Comparison of ENCODE assay signal across 22 cellular contexts in genomic region chr3:157460253-157460652, GRCh38. TPM values are rescaled to one million over a fixed set of nuclear protein-coding genes. Genes with fewer than 3 reads are reported as not detected.
DNase-seq lines count a peak whose midpoint lies in the region; TF ChIP-seq lines count a peak whose summit lies in the region.
"Had no signal": no experiment of that assay in that cellular context is flagged by ENCODE, and none has a peak within 500 bp of the region (broad histone marks: within the 10 kb centered on the region; RNA-seq: fewer than 3 reads in every experiment).

No MANE protein-coding gene starts in this region.

- H4K20me1 ChIP-seq in mammary epithelial cell (ENCODE audit: insufficient read depth, low read length): no peaks in the 10 kb centered on the region

- no peak overlapping the region for H3K27ac Mint-ChIP-seq in mesothelial cell of epicardium
- H3K27ac Mint-ChIP-seq: activated CD8-positive, alpha-beta memory T cell treated with anti-CD3 and anti-CD28 coated beads, Interleukin-2, amount 10 ng/mL, durations not matched to agents 7 days and 5 days; CD8-positive, alpha-beta memory T cell had no signal

- H3K4me2 ChIP-seq in mammary epithelial cell (ENCODE audit: insufficient read depth, low read depth, low read length): no peak overlapping the region

- no peaks in the 10 kb centered on the region for H3K79me2 ChIP-seq in mammary epithelial cell (ENCODE audit: insufficient read depth, low read length)

- no peak overlapping the region for H3K9ac ChIP-seq in mammary epithelial cell (ENCODE audit: insufficient read depth, low read length)

- DNase-seq in ACHN: peak; percentile 8
- DNase-seq in HT1080 (ENCODE audit: low read depth): peak; percentile 50
- peak; percentile 9 for DNase-seq in mammary epithelial cell
- peak; percentile 16 for DNase-seq in kidney glomerular epithelial cell (lab: John Stamatoyannopoulos, UW)
- DNase-seq in mesothelial cell of epicardium (ENCODE audit: low spot score in 2 of 2, unreplicated experiment in 2 of 2): no peak
- no peak for DNase-seq in NCI-H345 (lab: John Stamatoyannopoulos, UW)
- no peak for DNase-seq in left ventricle myocardium inferior
- DNase-seq in NK-92 (lab: John Stamatoyannopoulos, UW; ENCODE audit: unreplicated experiment): no peak
- DNase-seq: activated CD8-positive, alpha-beta memory T cell treated with anti-CD3 and anti-CD28 coated beads, Interleukin-2, amount 10 ng/mL, durations not matched to agents 7 days and 5 days; activated effector memory CD4-positive, alpha-beta T cell treated with Interleukin-2 at 50 U/mL for 16 hours; amygdala; CD8-positive, alpha-beta memory T cell; heart right ventricle; islet precursor cell; mesendoderm; NCI-H187; Right ventricle myocardium superior; stimulated activated naive CD4-positive, alpha-beta T cell treated with Interleukin-2 at 50 U/mL for 16 hours; transverse colon had no signal

- H3K4me1 Mint-ChIP-seq in mesothelial cell of epicardium: peaks cover 11% of the 10 kb centered on the region
- H3K4me1 Mint-ChIP-seq: activated CD8-positive, alpha-beta memory T cell treated with anti-CD3 and anti-CD28 coated beads, Interleukin-2, amount 10 ng/mL, durations not matched to agents 7 days and 5 days; CD8-positive, alpha-beta memory T cell had no signal

- H3K27me3 ChIP-seq in mammary epithelial cell (ENCODE audit: insufficient read depth, low read length) (no peaks in the 10 kb centered on the region), left ventricle myocardium inferior (ENCODE audit: low read depth) (peaks cover 18% of the 10 kb centered on the region)
- H3K27me3 ChIP-seq: transverse colon had no signal

- H2AFZ ChIP-seq in mammary epithelial cell (ENCODE audit: low read depth, low read length): no peak overlapping the region

- WGBS in mammary epithelial cell (ENCODE audit: low coverage, missing lambda C conversion rate): 53% methylated on average over 2 of the region's 2 CpGs

- H3K36me3 Mint-ChIP-seq in mesothelial cell of epicardium: no peaks in the 10 kb centered on the region
- H3K36me3 Mint-ChIP-seq: activated CD8-positive, alpha-beta memory T cell treated with anti-CD3 and anti-CD28 coated beads, Interleukin-2, amount 10 ng/mL, durations not matched to agents 7 days and 5 days; CD8-positive, alpha-beta memory T cell had no signal

- no peak overlapping the region for H3K4me3 Mint-ChIP-seq in mesothelial cell of epicardium
- H3K4me3 Mint-ChIP-seq: activated CD8-positive, alpha-beta memory T cell treated with anti-CD3 and anti-CD28 coated beads, Interleukin-2, amount 10 ng/mL, durations not matched to agents 7 days and 5 days; CD8-positive, alpha-beta memory T cell; neural crest cell had no signal

- TF ChIP-seq CTCF in mammary epithelial cell (conservative IDR thresholded peaks at IDR 0.05 in 1 of 2, IDR thresholded peaks at IDR 0.05 in 1 of 2; ENCODE audit: extremely low read depth in 1 of 2, insufficient read depth in 1 of 2, low read depth in 1 of 2, low read length in 2 of 2) (no peak), mesothelial cell of epicardium (IDR thresholded peaks at IDR 0.05; ENCODE audit: unreplicated experiment) (no peak), left ventricle myocardium inferior (IDR thresholded peaks at IDR 0.05; ENCODE audit: borderline replicate concordance) (no peak)

- no peaks in the 10 kb centered on the region for H3K9me3 Mint-ChIP-seq in mesothelial cell of epicardium

- intact Hi-C loops in mammary epithelial cell (cut with micrococcal nuclease): no loop called here
- intact Hi-C loops in left ventricle myocardium inferior (cut with micrococcal nuclease): no loop called here

- peaks cover 2% of the 10 kb centered on the region for H3K27me3 Mint-ChIP-seq in mesothelial cell of epicardium (ENCODE audit: low read depth)

- BruUV-seq in mammary epithelial cell (replicated peaks; lab: Mats Ljungman, UMichigan): no TSS peak

- H3K36me3 ChIP-seq in mammary epithelial cell (ENCODE audit: insufficient read depth, low read length): no peaks in the 10 kb centered on the region
- H3K36me3 ChIP-seq in left ventricle myocardium inferior: no peaks in the 10 kb centered on the region
- H3K36me3 ChIP-seq: heart right ventricle, transverse colon had no signal

- dilution Hi-C loops in mammary epithelial cell (cut with HindIII; ENCODE audit: low sequenced_read_pairs): no loop called here

- in situ Hi-C loops in ACHN (cut with HindIII; ENCODE audit: low pct_ligation_motif_present, low pct_unique_long_range_greater_than_20kb, low sequenced_read_pairs) (no loop called here), mammary epithelial cell (cut with MboI; ENCODE audit: low sequenced_read_pairs in 2 of 2) (no loop called here)

- CTCF ChIA-PET in mammary epithelial cell (lab: Charles Lee; ENCODE audit: low non-redundant PET): no interaction called here

- no peak overlapping the region for H3K27ac ChIP-seq in mammary epithelial cell (ENCODE audit: insufficient read depth, low read depth, low read length)
- no peak overlapping the region for H3K27ac ChIP-seq in left ventricle myocardium inferior (replicated peaks)
- H3K27ac ChIP-seq: heart right ventricle, transverse colon had no signal

- no peaks in the 10 kb centered on the region for H3K9me3 ChIP-seq in mammary epithelial cell (replicated peaks; ENCODE audit: insufficient read depth, low read length)
- H3K9me3 ChIP-seq in left ventricle myocardium inferior (replicated peaks): no peaks in the 10 kb centered on the region
- H3K9me3 ChIP-seq: heart right ventricle, transverse colon had no signal

- H3K4me3 ChIP-seq in mammary epithelial cell (replicated peaks in 1 of 3; ENCODE audit: insufficient read depth in 1 of 3, low read depth in 2 of 3, low read length in 3 of 3): no peak overlapping the region
- H3K4me3 ChIP-seq in left ventricle myocardium inferior: no peak overlapping the region
- H3K4me3 ChIP-seq: heart right ventricle, transverse colon had no signal

- no peaks in the 10 kb centered on the region for H3K4me1 ChIP-seq in mammary epithelial cell (ENCODE audit: insufficient read depth, low read length)
- H3K4me1 ChIP-seq in left ventricle myocardium inferior: no peaks in the 10 kb centered on the region
- H3K4me1 ChIP-seq: heart right ventricle, transverse colon had no signal

RNA-seq across cellular contexts. Expression of gene PTX3, which starts 23.6 kb away (rescaled TPM):
- 56.4 and 60.3 TPM in 2 replicates for total RNA-seq in HT1080 (2014; rRNA removed; shearing (Covaris generic))
- 70.0 and 75.6 TPM in 2 replicates for polyA plus RNA-seq in HT1080 (2015; cell fraction: cytosol; rRNA removed)
- 132 and 156 TPM in 2 replicates for polyA plus RNA-seq in HT1080 (2015; cell fraction: nucleus; rRNA removed)
- 1 to 10 TPM in 1 of 2 donors, under 1 TPM in 1; 0.83 to 1.7 TPM for total RNA-seq in mammary epithelial cell
- polyA plus RNA-seq in mammary epithelial cell: 0.14 TPM
- not detected for polyA minus RNA-seq in mammary epithelial cell
- total RNA-seq in mesothelial cell of epicardium: 35.6 to 44.1 TPM (median 39.9 TPM) in 3 replicates
- total RNA-seq in left ventricle myocardium inferior: 0.52 TPM
- total RNA-seq: activated CD8-positive, alpha-beta memory T cell treated with anti-CD3 and anti-CD28 coated beads, Interleukin-2, amount 10 ng/mL, durations not matched to agents 7 days and 5 days; CD8-positive, alpha-beta memory T cell; HepG2; T-helper 2 cell treated with Interferon-gamma antibody and Interleukin-4, amounts not matched to agents 100 ng/mL and 5 ng/mL, for 36 hours had no signal
- polyA plus RNA-seq: HepG2 had no signal

RNA-seq across cellular contexts. Expression of gene VEPH1, which starts 43.0 kb away (rescaled TPM):
- total RNA-seq in HT1080 (2014; rRNA removed; shearing (Covaris generic)): 85.5 and 91.1 TPM in 2 replicates
- polyA plus RNA-seq in HT1080 (2015; cell fraction: cytosol; rRNA removed): 57.3 and 72.2 TPM in 2 replicates
- 89.2 and 94.4 TPM in 2 replicates for polyA plus RNA-seq in HT1080 (2015; cell fraction: nucleus; rRNA removed)
- total RNA-seq in mammary epithelial cell (under 1 TPM in 1 of 2 donors, not detected in 1; 0.83 TPM), mesothelial cell of epicardium (7.2 to 10.2 TPM (median 7.9 TPM) in 3 replicates), left ventricle myocardium inferior (0.16 TPM)
- polyA plus RNA-seq in mammary epithelial cell: 0.39 TPM
- not detected for polyA minus RNA-seq in mammary epithelial cell
- total RNA-seq: activated CD8-positive, alpha-beta memory T cell treated with anti-CD3 and anti-CD28 coated beads, Interleukin-2, amount 10 ng/mL, durations not matched to agents 7 days and 5 days; CD8-positive, alpha-beta memory T cell; HepG2; Right ventricle myocardium superior; T-helper 2 cell treated with Interferon-gamma antibody and Interleukin-4, amounts not matched to agents 100 ng/mL and 5 ng/mL, for 36 hours had no signal
- polyA plus RNA-seq: CD8-positive, alpha-beta memory T cell; HepG2 had no signal

Comparison
In these comparisons a context has a peak if more than half of its experiments do, and no peak if none do; other contexts are left out.
1. DNase-seq: peak in ACHN (single experiment), HT1080 (single experiment), mammary epithelial cell (single experiment) and kidney glomerular epithelial cell (single experiment); none in mesothelial cell of epicardium (0 of 2), NCI-H345 (single experiment), left ventricle myocardium inferior (single experiment) and NK-92 (single experiment).
2. RNA of gene PTX3, which starts 23.6 kb away (total RNA-seq): 56.4 to 60.3 TPM in HT1080 and 35.6 to 44.1 TPM in mesothelial cell of epicardium; 0.83 to 1.7 TPM in mammary epithelial cell and 0.52 TPM in left ventricle myocardium inferior (single experiment); every median in the first group is over 10 times any median in the second.